Comparison of ENCODE assay signal across 18 cellular contexts in genomic region chr11:108873938-108874337, GRCh38.
DNase-seq lines count a peak whose midpoint lies in the region; TF ChIP-seq lines count a peak whose summit lies in the region.
"Had no signal": no experiment of that assay in that cellular context is flagged by ENCODE, and none has a peak within 500 bp of the region (broad histone marks: within the 10 kb centered on the region; RNA-seq: fewer than 3 reads in every experiment).

No MANE protein-coding gene starts in this region.

- no peaks in the 10 kb centered on the region for H3K9me3 Mint-ChIP-seq in MCF 10A (ENCODE audit: unreplicated experiment)

- no peak overlapping the region for H2AFZ ChIP-seq in mesenchymal stem cell (ENCODE audit: low read depth, low read length)

- intact Hi-C loops in MCF 10A (cut with micrococcal nuclease), result loop anchor here (5.0 kb wide), 1 partner anchor 1063 kb away; no protein-coding TSS in a partner anchor
- intact Hi-C loops in breast epithelium (cut with DNase I; ENCODE audit: low total_unique reads), result no loop called here
- intact Hi-C loops in esophagus muscularis mucosa (cut with DNase I), result loop anchor here (10.0 kb wide), 1 partner anchor 179 kb away; no protein-coding TSS in a partner anchor

- TF ChIP-seq POLR2A in breast epithelium (IDR thresholded peaks at IDR 0.05), result no peak
- no peak for TF ChIP-seq POLR2A in esophagus muscularis mucosa (IDR thresholded peaks at IDR 0.05; ENCODE audit: low read depth)

- no peaks in the 10 kb centered on the region for H3K27me3 Mint-ChIP-seq in MCF 10A (ENCODE audit: insufficient read depth, unreplicated experiment)

- no peak overlapping the region for H3K14ac ChIP-seq in mesenchymal stem cell (ENCODE audit: low read length in 2 of 2)

- H3K36me3 ChIP-seq in breast epithelium (no peaks in the 10 kb centered on the region), adipocyte (ENCODE audit: control insufficient read depth, insufficient read depth, low read length, severe bottlenecking) (no peaks in the 10 kb centered on the region), mesenchymal stem cell (ENCODE audit: control insufficient read depth in 1 of 2, insufficient read depth in 2 of 2, low read depth in 1 of 2, low read length in 2 of 2) (no peaks in the 10 kb centered on the region), esophagus muscularis mucosa (no peaks in the 10 kb centered on the region)

- H3K79me1 ChIP-seq in mesenchymal stem cell (replicated peaks; ENCODE audit: low read length, poor library complexity, severe bottlenecking), result peaks cover 7% of the 10 kb centered on the region

- BruUV-seq in MCF 10A (replicated peaks; lab: Mats Ljungman, UMichigan), result no TSS peak

- no peak overlapping the region for H3K4me3 Mint-ChIP-seq in MCF 10A (ENCODE audit: unreplicated experiment)

- no peak overlapping the region for H3K4ac ChIP-seq in mesenchymal stem cell (ENCODE audit: low read depth in 1 of 2, low read length in 2 of 2)

- H3K27me3 ChIP-seq in breast epithelium (no peaks in the 10 kb centered on the region), adipocyte (replicated peaks; ENCODE audit: control insufficient read depth, insufficient read depth, low read length) (no peaks in the 10 kb centered on the region), mesenchymal stem cell (ENCODE audit: control insufficient read depth in 1 of 2, insufficient read depth in 1 of 2, low read length in 2 of 2) (no peaks in the 10 kb centered on the region), esophagus muscularis mucosa (no peaks in the 10 kb centered on the region)

- no peak overlapping the region for H3K23ac ChIP-seq in mesenchymal stem cell (ENCODE audit: low read length in 2 of 2)

- peak overlapping the region; percentile 87 for H2AK5ac ChIP-seq in mesenchymal stem cell (ENCODE audit: low read length, severe bottlenecking)

- H3K36me3 Mint-ChIP-seq in MCF 10A (ENCODE audit: insufficient read depth, unreplicated experiment), result peaks cover 6% of the 10 kb centered on the region

- H3K27ac ChIP-seq in breast epithelium (no peak overlapping the region), mesenchymal stem cell (ENCODE audit: low read length, poor library complexity, severe bottlenecking) (peak overlapping the region; percentile 87), esophagus muscularis mucosa (replicated peaks in 1 of 4) (no peak overlapping the region)

- TF ChIP-seq EP300 in esophagus muscularis mucosa (IDR thresholded peaks at IDR 0.05), result no peak

- H3K4me1 ChIP-seq in breast epithelium, result no peaks in the 10 kb centered on the region
- H3K4me1 ChIP-seq in adipocyte (ENCODE audit: control insufficient read depth, insufficient read depth, low read length), result peaks cover 29% of the 10 kb centered on the region
- H3K4me1 ChIP-seq in mesenchymal stem cell (ENCODE audit: control insufficient read depth, insufficient read depth, low read depth, low read length), result peaks cover 3% of the 10 kb centered on the region
- peaks cover 0 to 14% (median 9%) of the 10 kb centered on the region in 4 donors for H3K4me1 ChIP-seq in esophagus muscularis mucosa
- H3K4me1 ChIP-seq: Caco-2 had no signal

- H4K8ac ChIP-seq in mesenchymal stem cell (ENCODE audit: low read length), result no peak overlapping the region

- no peak overlapping the region for H2BK5ac ChIP-seq in mesenchymal stem cell (ENCODE audit: low read depth, low read length, poor library complexity, severe bottlenecking)

- H2BK120ac ChIP-seq in mesenchymal stem cell (ENCODE audit: low read depth, low read length), result no peak overlapping the region

- no peak overlapping the region for H2BK15ac ChIP-seq in mesenchymal stem cell (ENCODE audit: low read depth, poor library complexity, severe bottlenecking)

- WGBS in mesenchymal stem cell, result 90% methylated on average over 4 of the region's 4 CpGs
- 96% methylated on average over 4 of the region's 4 CpGs for WGBS in esophagus muscularis mucosa

- H2BK12ac ChIP-seq in mesenchymal stem cell (ENCODE audit: low read length in 2 of 2), result no peak overlapping the region

- H3K9ac ChIP-seq in adipocyte (ENCODE audit: low read length) (no peak overlapping the region), mesenchymal stem cell (ENCODE audit: low read length) (no peak overlapping the region)

- H3K9me3 ChIP-seq in breast epithelium, result no peaks in the 10 kb centered on the region
- no peaks in the 10 kb centered on the region for H3K9me3 ChIP-seq in adipocyte (ENCODE audit: control insufficient read depth, low read length)
- H3K9me3 ChIP-seq in mesenchymal stem cell (ENCODE audit: control insufficient read depth, low read length), result no peaks in the 10 kb centered on the region
- no peaks in the 10 kb centered on the region for H3K9me3 ChIP-seq in esophagus muscularis mucosa
- H3K9me3 ChIP-seq: Caco-2 had no signal

- DNase-seq in MCF 10A (ENCODE audit: unreplicated experiment) (peak; percentile 17), breast epithelium (ENCODE audit: low spot score in 2 of 2) (no peak), adipocyte (ENCODE audit: low read depth) (peak; percentile 11), mesenchymal stem cell (no peak), esophagus muscularis mucosa (ENCODE audit: extremely low spot score) (no peak), NCI-H1105 treated with DMSO at 0.1 percent for 48 hours (lab: John Stamatoyannopoulos, UW) (no peak)
- no peak for DNase-seq in activated CD4-positive, alpha-beta T cell treated with anti-CD3 and anti-CD28 coated beads for 4 hours
- DNase-seq in stimulated activated CD4-positive, alpha-beta T cell treated with anti-CD3 and anti-CD28 coated beads, Interleukin-4, amount 100 ng/mL, for 4 hours, result no peak
- DNase-seq: AML-193, Caco-2, GOT3, KG1, NCI-H187 treated with DMSO at 0.1 percent for 48 hours, NCI-H2171, NCI-H446 treated with DMSO at 0.1 percent for 48 hours, NCI-H774, Right ventricle myocardium superior had no signal

- H3K4me2 ChIP-seq in mesenchymal stem cell (ENCODE audit: low read length, poor library complexity, severe bottlenecking), result no peak overlapping the region

- H3K4me3 ChIP-seq in breast epithelium (no peak overlapping the region), adipocyte (ENCODE audit: low read length) (no peak overlapping the region), mesenchymal stem cell (ENCODE audit: insufficient read depth in 1 of 2, low read depth in 1 of 2, low read length in 2 of 2) (no peak overlapping the region), esophagus muscularis mucosa (no peak overlapping the region)
- H3K4me3 ChIP-seq: GM12878 had no signal

- H3K18ac ChIP-seq in mesenchymal stem cell (ENCODE audit: low read depth in 1 of 2, low read length in 2 of 2), result no peak overlapping the region

- CTCF ChIA-PET in MCF 10A (lab: Yijun Ruan, JAX), result interaction anchor here (0.6 kb wide), 1 partner anchor 27 kb away, joined by 4 read pairs; no protein-coding TSS in a partner anchor

- TF ChIP-seq CTCF in MCF 10A (IDR thresholded peaks at IDR 0.05; ENCODE audit: unreplicated experiment) (no peak), breast epithelium (IDR thresholded peaks at IDR 0.05) (no peak), esophagus muscularis mucosa (IDR thresholded peaks at IDR 0.05) (no peak)

- H4K91ac ChIP-seq in mesenchymal stem cell (ENCODE audit: low read length), result no peak overlapping the region

- no peak overlapping the region for H3K27ac Mint-ChIP-seq in MCF 10A (ENCODE audit: low read depth, unreplicated experiment)

- POLR2A ChIA-PET in MCF 10A (lab: Yijun Ruan, JAX), result interaction anchor here (0.7 to 1.3 kb wide), 2 partner anchors 15 to 822 kb away, joined by 3 to 4 read pairs; no protein-coding TSS in a partner anchor

- H3K4me1 Mint-ChIP-seq in MCF 10A (ENCODE audit: insufficient read depth, unreplicated experiment), result peaks cover 32% of the 10 kb centered on the region

Comparison
In these comparisons a context has a peak if more than half of its experiments do, and no peak if none do; other contexts are left out.
1. DNase-seq: peak in MCF 10A (single experiment) and adipocyte (single experiment); none in breast epithelium (0 of 2), mesenchymal stem cell (single experiment), activated CD4-positive, alpha-beta T cell treated with anti-CD3 and anti-CD28 coated beads for 4 hours (0 of 2), esophagus muscularis mucosa (single experiment), NCI-H1105 treated with DMSO at 0.1 percent for 48 hours (single experiment) and stimulated activated CD4-positive, alpha-beta T cell treated with anti-CD3 and anti-CD28 coated beads, Interleukin-4, amount 100 ng/mL, for 4 hours (0 of 2).